Comparison of ENCODE assay signal across 16 cellular contexts in genomic region chr7:26497801-26498596, GRCh38.
"Had no signal": no experiment of that assay in that cellular context is flagged by ENCODE, and none has a peak within 500 bp of the region (broad histone marks: within the 10 kb centered on the region; RNA-seq: fewer than 3 reads in every experiment).

No MANE protein-coding gene starts in this region.

- DNase-seq: activated CD4-positive, alpha-beta T cell treated with anti-CD3 and anti-CD28 coated beads, Interleukin-2, amount 50 U/mL, for 48 hours; activated CD8-positive, alpha-beta memory T cell treated with anti-CD3 and anti-CD28 coated beads, Interleukin-2, amount 10 ng/mL, durations not matched to agents 7 days and 5 days; activated naive CD4-positive, alpha-beta T cell treated with anti-CD3 and anti-CD28 coated beads, Interleukin-2, amount 50 U/mL, for 16 hours; activated T-cell treated with anti-CD3 and anti-CD28 coated beads, Interleukin-2, amount 50 U/mL, for 24 hours; endodermal cell; hippocampal formation; left colon; lower lobe of right lung; midbrain; ovary; stimulated activated CD4-positive, alpha-beta T cell treated with anti-CD3 and anti-CD28 coated beads, Interleukin-12 subunit alpha, Interleukin-12 subunit beta, amount 100 ng/mL, for 4 hours; stimulated activated CD4-positive, alpha-beta T cell treated with anti-CD3 and anti-CD28 coated beads, Interleukin-2, amount 100 ng/mL, for 24 hours had no signal

- H3K9me3 ChIP-seq: lower lobe of right lung, ovary, thoracic aorta had no signal

- H3K9ac ChIP-seq: neural progenitor cell had no signal

- H3K4me3 Mint-ChIP-seq: activated CD8-positive, alpha-beta memory T cell treated with anti-CD3 and anti-CD28 coated beads, Interleukin-2, amount 10 ng/mL, durations not matched to agents 7 days and 5 days; activated T-cell treated with anti-CD3 and anti-CD28 coated beads, Interleukin-2, amount 50 U/mL, for 24 hours; endodermal cell; neural progenitor cell had no signal

- H3K27ac ChIP-seq: cardiac muscle cell, lower lobe of right lung, neural progenitor cell, ovary, thoracic aorta, VCaP had no signal

- H3K27me3 ChIP-seq: cardiac muscle cell, neural progenitor cell, ovary had no signal

- H3K36me3 Mint-ChIP-seq: activated CD8-positive, alpha-beta memory T cell treated with anti-CD3 and anti-CD28 coated beads, Interleukin-2, amount 10 ng/mL, durations not matched to agents 7 days and 5 days; neural progenitor cell had no signal

- H3K4me3 ChIP-seq: cardiac muscle cell, lower lobe of right lung, neural progenitor cell, ovary, thoracic aorta had no signal

- H3K36me3 ChIP-seq: cardiac muscle cell, lower lobe of right lung, neural progenitor cell, ovary, thoracic aorta had no signal

- H3K4me2 ChIP-seq: neural progenitor cell had no signal

- H3K27ac Mint-ChIP-seq: activated CD8-positive, alpha-beta memory T cell treated with anti-CD3 and anti-CD28 coated beads, Interleukin-2, amount 10 ng/mL, durations not matched to agents 7 days and 5 days; activated T-cell treated with anti-CD3 and anti-CD28 coated beads, Interleukin-2, amount 50 U/mL, for 24 hours; endodermal cell; neural progenitor cell had no signal

- H3K9me3 Mint-ChIP-seq: activated T-cell treated with anti-CD3 and anti-CD28 coated beads, Interleukin-2, amount 50 U/mL, for 24 hours; endodermal cell; neural progenitor cell had no signal

- ATAC-seq: activated CD8-positive, alpha-beta memory T cell treated with anti-CD3 and anti-CD28 coated beads, Interleukin-2, amount 10 ng/mL, durations not matched to agents 7 days and 5 days; left colon; lower lobe of right lung had no signal

- H3K4me1 ChIP-seq: lower lobe of right lung had no signal

- H3K4me1 Mint-ChIP-seq: activated CD8-positive, alpha-beta memory T cell treated with anti-CD3 and anti-CD28 coated beads, Interleukin-2, amount 10 ng/mL, durations not matched to agents 7 days and 5 days; endodermal cell had no signal
